In the genomic region with DNA sequence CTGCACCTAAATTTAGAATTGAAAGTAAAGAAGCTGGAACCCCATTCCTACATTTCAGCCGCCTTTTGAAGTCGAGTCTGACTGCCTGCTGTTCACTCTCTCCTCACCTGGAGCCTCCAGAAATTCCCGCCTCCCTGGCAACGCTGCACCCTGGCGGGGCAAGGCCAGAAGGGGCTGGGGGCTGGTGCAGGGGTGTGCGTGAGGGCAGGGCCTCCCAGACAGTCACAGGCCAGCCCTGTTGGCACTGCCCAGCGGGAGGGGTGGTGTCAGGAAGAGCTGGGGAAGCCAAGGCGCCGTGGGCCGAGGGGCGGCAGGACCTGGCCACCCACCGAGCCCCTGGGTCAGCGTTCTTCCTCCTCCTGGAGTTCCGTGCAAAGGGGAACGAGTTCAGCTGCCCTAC, we compare ENCODE assay signal across 18 cellular contexts.
DNase-seq lines count a peak whose midpoint lies in the region; ATAC-seq and TF ChIP-seq lines count a peak whose summit lies in the region.
"Had no signal": no experiment of that assay in that cellular context is flagged by ENCODE, and none has a peak within 500 bp of the region (broad histone marks: within the 10 kb centered on the region; RNA-seq: fewer than 3 reads in every experiment).

No MANE protein-coding gene starts in this region.

- no peaks in the 10 kb centered on the region for H3K27me3 Mint-ChIP-seq in activated naive CD4-positive, alpha-beta T cell treated with anti-CD3 and anti-CD28 coated beads, Interleukin-2, amount 10 ng/mL, durations not matched to agents 7 days and 5 days
- H3K27me3 Mint-ChIP-seq in activated naive CD4-positive, alpha-beta T cell treated with anti-CD3 and anti-CD28 coated beads for 36 hours (ENCODE audit: low read depth), result no peaks in the 10 kb centered on the region
- no peaks in the 10 kb centered on the region for H3K27me3 Mint-ChIP-seq in chondrocyte (ENCODE audit: low read depth)
- no peaks in the 10 kb centered on the region for H3K27me3 Mint-ChIP-seq in stimulated activated naive B cell treated with anti-CD40 and anti-IgM and Interleukin-4, amounts not matched to agents 10 μg/mL and 1 μg/mL and 100 μg/mL, for 72 hours
- H3K27me3 Mint-ChIP-seq: activated naive CD8-positive, alpha-beta T cell treated with anti-CD3 and anti-CD28 coated beads, Interleukin-2, amount 10 ng/mL, durations not matched to agents 7 days and 5 days; B cell had no signal

- H3K9me3 ChIP-seq in left lung (no peaks in the 10 kb centered on the region), sigmoid colon (no peaks in the 10 kb centered on the region)
- H3K9me3 ChIP-seq: upper lobe of left lung had no signal

- no peak overlapping the region for H3K27ac ChIP-seq in left lung
- H3K27ac ChIP-seq in sigmoid colon, result no peak overlapping the region
- H3K27ac ChIP-seq: upper lobe of left lung had no signal

- ATAC-seq in left lung (no peak), GM19324 (IDR thresholded peaks at IDR 0.05; ENCODE audit: low FRiP score, unreplicated experiment) (no peak)
- no peak for ATAC-seq in stimulated activated naive CD8-positive, alpha-beta T cell treated with anti-CD3 and anti-CD28 coated beads, Interleukin-15, Interleukin-2, amounts not matched to agents 100 U/mL and 50 U/mL, for 24 hours
- no peak for ATAC-seq in stimulated activated naive B cell treated with anti-CD40 and anti-IgM and Interleukin-4, amounts not matched to agents 10 μg/mL and 1 μg/mL and 100 μg/mL, for 72 hours (replicated peaks)
- ATAC-seq: activated T-cell treated with anti-CD3 and anti-CD28 coated beads, Interleukin-2, amount 50 U/mL, for 4 hours had no signal

- no peaks in the 10 kb centered on the region for H3K9me3 Mint-ChIP-seq in activated naive CD4-positive, alpha-beta T cell treated with anti-CD3 and anti-CD28 coated beads, Interleukin-2, amount 10 ng/mL, durations not matched to agents 7 days and 5 days
- H3K9me3 Mint-ChIP-seq in activated naive CD4-positive, alpha-beta T cell treated with anti-CD3 and anti-CD28 coated beads for 36 hours, result no peaks in the 10 kb centered on the region
- H3K9me3 Mint-ChIP-seq in chondrocyte (ENCODE audit: low read depth), result no peaks in the 10 kb centered on the region
- H3K9me3 Mint-ChIP-seq in stimulated activated naive B cell treated with anti-CD40 and anti-IgM and Interleukin-4, amounts not matched to agents 10 μg/mL and 1 μg/mL and 100 μg/mL, for 72 hours, result no peaks in the 10 kb centered on the region
- H3K9me3 Mint-ChIP-seq: activated naive CD8-positive, alpha-beta T cell treated with anti-CD3 and anti-CD28 coated beads, Interleukin-2, amount 10 ng/mL, durations not matched to agents 7 days and 5 days; activated T-cell treated with anti-CD3 and anti-CD28 coated beads, Interleukin-2, amount 50 U/mL, for 4 hours; GM23338; neural crest cell had no signal

- TF ChIP-seq EP300 in sigmoid colon (IDR thresholded peaks at IDR 0.05), result no peak

- no peak overlapping the region for H3K27ac Mint-ChIP-seq in activated naive CD4-positive, alpha-beta T cell treated with anti-CD3 and anti-CD28 coated beads, Interleukin-2, amount 10 ng/mL, durations not matched to agents 7 days and 5 days
- no peak overlapping the region for H3K27ac Mint-ChIP-seq in activated naive CD4-positive, alpha-beta T cell treated with anti-CD3 and anti-CD28 coated beads for 36 hours
- no peak overlapping the region for H3K27ac Mint-ChIP-seq in chondrocyte (ENCODE audit: unreplicated experiment)
- H3K27ac Mint-ChIP-seq in stimulated activated naive B cell treated with anti-CD40 and anti-IgM and Interleukin-4, amounts not matched to agents 10 μg/mL and 1 μg/mL and 100 μg/mL, for 72 hours, result no peak overlapping the region
- H3K27ac Mint-ChIP-seq: activated naive CD8-positive, alpha-beta T cell treated with anti-CD3 and anti-CD28 coated beads, Interleukin-2, amount 10 ng/mL, durations not matched to agents 7 days and 5 days; B cell; GM23338 had no signal

- CTCF ChIA-PET in activated naive CD4-positive, alpha-beta T cell treated with anti-CD3 and anti-CD28 coated beads, Interleukin-2, amount 10 ng/mL, durations not matched to agents 7 days and 5 days (lab: Charles Lee), result no interaction called here
- CTCF ChIA-PET in activated naive CD4-positive, alpha-beta T cell treated with anti-CD3 and anti-CD28 coated beads for 36 hours (lab: Charles Lee), result no interaction called here

- no peak for TF ChIP-seq POLR2A in sigmoid colon (IDR thresholded peaks at IDR 0.05)

- no peaks in the 10 kb centered on the region for H3K36me3 Mint-ChIP-seq in activated naive CD4-positive, alpha-beta T cell treated with anti-CD3 and anti-CD28 coated beads, Interleukin-2, amount 10 ng/mL, durations not matched to agents 7 days and 5 days
- H3K36me3 Mint-ChIP-seq in activated naive CD4-positive, alpha-beta T cell treated with anti-CD3 and anti-CD28 coated beads for 36 hours (ENCODE audit: low read depth), result no peaks in the 10 kb centered on the region
- no peaks in the 10 kb centered on the region for H3K36me3 Mint-ChIP-seq in chondrocyte (ENCODE audit: low read depth)
- peaks cover 0 to 6% of the 10 kb centered on the region in 2 donors for H3K36me3 Mint-ChIP-seq in stimulated activated naive B cell treated with anti-CD40 and anti-IgM and Interleukin-4, amounts not matched to agents 10 μg/mL and 1 μg/mL and 100 μg/mL, for 72 hours
- H3K36me3 Mint-ChIP-seq: activated naive CD8-positive, alpha-beta T cell treated with anti-CD3 and anti-CD28 coated beads, Interleukin-2, amount 10 ng/mL, durations not matched to agents 7 days and 5 days had no signal

- H3K4me3 ChIP-seq in left lung, result no peak overlapping the region
- no peak overlapping the region for H3K4me3 ChIP-seq in sigmoid colon
- H3K4me3 ChIP-seq: GM23338, upper lobe of left lung had no signal

- 93 to 94% methylated on average over 15 of the region's 15 CpGs for WGBS in sigmoid colon, 2 donors

- intact Hi-C loops in activated naive CD4-positive, alpha-beta T cell treated with anti-CD3 and anti-CD28 coated beads for 36 hours (cut with micrococcal nuclease), result no loop called here
- intact Hi-C loops in left lung (cut with DNase I) (no loop called here), sigmoid colon (cut with DNase I) (loop anchor here (10.0 kb wide), 1 partner anchor 232 kb away; no protein-coding TSS in a partner anchor)

- TF ChIP-seq CTCF in chondrocyte (IDR thresholded peaks at IDR 0.05) (no peak), left lung (IDR thresholded peaks at IDR 0.05) (no peak), sigmoid colon (IDR thresholded peaks at IDR 0.05) (no peak)

- H3K4me1 Mint-ChIP-seq in activated naive CD4-positive, alpha-beta T cell treated with anti-CD3 and anti-CD28 coated beads, Interleukin-2, amount 10 ng/mL, durations not matched to agents 7 days and 5 days, result no peaks in the 10 kb centered on the region
- no peaks in the 10 kb centered on the region for H3K4me1 Mint-ChIP-seq in activated naive CD4-positive, alpha-beta T cell treated with anti-CD3 and anti-CD28 coated beads for 36 hours (ENCODE audit: low read depth)
- H3K4me1 Mint-ChIP-seq in chondrocyte (ENCODE audit: low read depth), result peaks cover 19% of the 10 kb centered on the region
- no peaks in the 10 kb centered on the region for H3K4me1 Mint-ChIP-seq in stimulated activated naive B cell treated with anti-CD40 and anti-IgM and Interleukin-4, amounts not matched to agents 10 μg/mL and 1 μg/mL and 100 μg/mL, for 72 hours
- H3K4me1 Mint-ChIP-seq: activated naive CD8-positive, alpha-beta T cell treated with anti-CD3 and anti-CD28 coated beads, Interleukin-2, amount 10 ng/mL, durations not matched to agents 7 days and 5 days; B cell; neural crest cell had no signal

- no peak overlapping the region for H3K4me3 Mint-ChIP-seq in activated naive CD4-positive, alpha-beta T cell treated with anti-CD3 and anti-CD28 coated beads, Interleukin-2, amount 10 ng/mL, durations not matched to agents 7 days and 5 days
- H3K4me3 Mint-ChIP-seq in activated naive CD4-positive, alpha-beta T cell treated with anti-CD3 and anti-CD28 coated beads for 36 hours, result no peak overlapping the region
- H3K4me3 Mint-ChIP-seq in chondrocyte (ENCODE audit: unreplicated experiment), result no peak overlapping the region
- H3K4me3 Mint-ChIP-seq in stimulated activated naive B cell treated with anti-CD40 and anti-IgM and Interleukin-4, amounts not matched to agents 10 μg/mL and 1 μg/mL and 100 μg/mL, for 72 hours, result no peak overlapping the region
- H3K4me3 Mint-ChIP-seq: activated naive CD8-positive, alpha-beta T cell treated with anti-CD3 and anti-CD28 coated beads, Interleukin-2, amount 10 ng/mL, durations not matched to agents 7 days and 5 days; activated T-cell treated with anti-CD3 and anti-CD28 coated beads, Interleukin-2, amount 50 U/mL, for 4 hours; B cell; GM23338; neural crest cell had no signal

- H3K4me1 ChIP-seq in left lung (no peaks in the 10 kb centered on the region), sigmoid colon (no peaks in the 10 kb centered on the region)

- peak; percentile 16 for DNase-seq in activated naive CD4-positive, alpha-beta T cell treated with anti-CD3 and anti-CD28 coated beads, Interleukin-2, amount 10 ng/mL, durations not matched to agents 7 days and 5 days
- DNase-seq in activated naive CD4-positive, alpha-beta T cell treated with anti-CD3 and anti-CD28 coated beads for 36 hours, result no peak
- DNase-seq in chondrocyte (ENCODE audit: low spot score), result peak; percentile 76
- DNase-seq in left lung, result peak; percentile 24 to 64
- DNase-seq in sigmoid colon, result peak; percentile 53
- no peak for DNase-seq in stimulated activated naive CD8-positive, alpha-beta T cell treated with anti-CD3 and anti-CD28 coated beads, Interleukin-15, Interleukin-2, amounts not matched to agents 100 U/mL and 50 U/mL, for 24 hours
- DNase-seq in stimulated activated naive B cell treated with anti-CD40 and anti-IgM and Interleukin-4, amounts not matched to agents 10 μg/mL and 1 μg/mL and 100 μg/mL, for 72 hours, result no peak
- DNase-seq: activated T-cell treated with anti-CD3 and anti-CD28 coated beads, Interleukin-2, amount 50 U/mL, for 4 hours; DND-41; NCI-H187 treated with DMSO at 0.1 percent for 48 hours; stimulated activated CD8-positive, alpha-beta memory T cell treated with anti-CD3 and anti-CD28 coated beads, Interleukin-4, amount 100 ng/mL, for 48 hours; SW 1271 had no signal

- no peaks in the 10 kb centered on the region for H3K27me3 ChIP-seq in left lung
- H3K27me3 ChIP-seq in sigmoid colon, result no peaks in the 10 kb centered on the region
- H3K27me3 ChIP-seq: upper lobe of left lung had no signal

- peaks cover 0 to 14% of the 10 kb centered on the region in 2 donors for H3K36me3 ChIP-seq in left lung
- H3K36me3 ChIP-seq in sigmoid colon, result no peaks in the 10 kb centered on the region
- H3K36me3 ChIP-seq: upper lobe of left lung had no signal

Comparison
In these comparisons a context has a peak if more than half of its experiments do, and no peak if none do; other contexts are left out.
1. DNase-seq: peak in activated naive CD4-positive, alpha-beta T cell treated with anti-CD3 and anti-CD28 coated beads, Interleukin-2, amount 10 ng/mL, durations not matched to agents 7 days and 5 days (single experiment), chondrocyte (single experiment), left lung (2 of 2) and sigmoid colon (single experiment); none in activated naive CD4-positive, alpha-beta T cell treated with anti-CD3 and anti-CD28 coated beads for 36 hours (single experiment), stimulated activated naive CD8-positive, alpha-beta T cell treated with anti-CD3 and anti-CD28 coated beads, Interleukin-15, Interleukin-2, amounts not matched to agents 100 U/mL and 50 U/mL, for 24 hours (single experiment) and stimulated activated naive B cell treated with anti-CD40 and anti-IgM and Interleukin-4, amounts not matched to agents 10 μg/mL and 1 μg/mL and 100 μg/mL, for 72 hours (single experiment).